In the genomic region with DNA sequence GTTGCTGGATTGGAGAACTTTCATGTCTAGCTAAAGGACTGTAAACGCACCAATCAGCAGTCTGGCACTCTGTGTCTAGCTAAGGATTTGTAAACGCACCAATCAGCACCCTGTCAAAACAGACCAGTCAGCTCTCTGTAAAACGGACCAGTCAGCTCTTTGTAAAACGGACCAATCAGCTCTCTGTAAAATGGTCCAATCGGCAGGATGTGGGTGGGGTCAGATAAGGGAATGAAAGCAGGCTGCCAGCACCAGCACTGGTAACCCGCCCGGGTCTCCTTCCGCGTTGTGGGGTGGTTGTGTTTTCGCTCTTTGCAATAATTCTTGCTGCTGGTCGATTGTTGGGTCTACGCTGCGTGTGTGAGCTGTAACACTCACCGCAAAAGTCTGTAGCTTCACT, we compare ENCODE assay signal across 13 cellular contexts. TPM values are rescaled to one million over a fixed set of nuclear protein-coding genes. Genes with fewer than 3 reads are reported as not detected.
"Had no signal": no experiment of that assay in that cellular context is flagged by ENCODE, and none has a peak within 500 bp of the region (broad histone marks: within the 10 kb centered on the region; RNA-seq: fewer than 3 reads in every experiment).

No MANE protein-coding gene starts in this region.

- H3K27me3 Mint-ChIP-seq: activated naive CD4-positive, alpha-beta T cell treated with anti-CD3 and anti-CD28 coated beads, Interleukin-2, amount 10 ng/mL, durations not matched to agents 7 days and 5 days had no signal

- H3K36me3 ChIP-seq: prostate gland, sigmoid colon, tibial nerve, uterus had no signal

- H3K4me3 ChIP-seq: esophagus muscularis mucosa, lung, prostate gland, tibial nerve, uterus had no signal

- H3K4me1 ChIP-seq: prostate gland, tibial nerve, uterus had no signal

- H3K27me3 ChIP-seq: esophagus muscularis mucosa, sigmoid colon, tibial nerve, uterus had no signal

- H3K27ac ChIP-seq: esophagus muscularis mucosa, prostate gland, tibial nerve, uterus, VCaP had no signal

- H3K36me3 Mint-ChIP-seq: mesothelial cell of epicardium had no signal

- H3K9me3 Mint-ChIP-seq: mesothelial cell of epicardium, neural crest cell had no signal

- H3K4me1 Mint-ChIP-seq: mesothelial cell of epicardium, neural crest cell had no signal

- DNase-seq: activated CD4-positive, alpha-beta T cell treated with anti-CD3 and anti-CD28 coated beads, Interleukin-2, amount 50 U/mL, for 48 hours; activated naive CD4-positive, alpha-beta T cell treated with anti-CD3 and anti-CD28 coated beads, Interleukin-2, amount 10 ng/mL, durations not matched to agents 7 days and 5 days; activated T-cell treated with anti-CD3 and anti-CD28 coated beads, Interleukin-2, amount 50 U/mL, for 1 hour; sigmoid colon; stimulated activated CD4-positive, alpha-beta T cell treated with anti-CD3 and anti-CD28 coated beads, Interleukin-1b, Interleukin-23, amount 100 ng/mL, for 48 hours; uterus had no signal

- H3K4me3 Mint-ChIP-seq: activated naive CD4-positive, alpha-beta T cell treated with anti-CD3 and anti-CD28 coated beads, Interleukin-2, amount 10 ng/mL, durations not matched to agents 7 days and 5 days; mesothelial cell of epicardium; neural crest cell had no signal

- H3K9me3 ChIP-seq: esophagus muscularis mucosa, prostate gland, sigmoid colon, uterus had no signal

- H3K27ac Mint-ChIP-seq: activated naive CD4-positive, alpha-beta T cell treated with anti-CD3 and anti-CD28 coated beads, Interleukin-2, amount 10 ng/mL, durations not matched to agents 7 days and 5 days; mesothelial cell of epicardium had no signal

RNA-seq across cellular contexts. Expression of a gene that starts 11.3 kb away (rescaled TPM):
- total RNA-seq: neural crest cell had no signal
